In genomic region chr3:55454611-55455010, GRCh38 we compare ENCODE assay signal across 17 cellular contexts.
"Had no signal": no experiment of that assay in that cellular context is flagged by ENCODE, and none has a peak within 500 bp of the region (broad histone marks: within the 10 kb centered on the region; RNA-seq: fewer than 3 reads in every experiment).

No MANE protein-coding gene starts in this region.

- H3K79me2 ChIP-seq: hepatocyte had no signal

- H3K4me3 ChIP-seq: adrenal gland, gastroesophageal sphincter, hepatocyte, right lobe of liver, suprapubic skin, upper lobe of left lung had no signal

- H3K4me2 ChIP-seq: hepatocyte had no signal

- H3K9me3 ChIP-seq: adrenal gland, gastroesophageal sphincter, neutrophil, right lobe of liver, suprapubic skin, upper lobe of left lung had no signal

- H2AFZ ChIP-seq: hepatocyte had no signal

- H3K27me3 Mint-ChIP-seq: central memory CD8-positive, alpha-beta T cell had no signal

- H3K27ac ChIP-seq: adrenal gland, gastroesophageal sphincter, hepatocyte, neutrophil, right lobe of liver, suprapubic skin, upper lobe of left lung, WERI-Rb-1 had no signal

- H3K27me3 ChIP-seq: adrenal gland, gastroesophageal sphincter, hepatocyte, neutrophil, right lobe of liver, suprapubic skin, upper lobe of left lung had no signal

- H3K36me3 ChIP-seq: adrenal gland, gastroesophageal sphincter, neutrophil, right lobe of liver, suprapubic skin, upper lobe of left lung, WERI-Rb-1 had no signal

- H3K4me1 ChIP-seq: adrenal gland, gastroesophageal sphincter, right lobe of liver, suprapubic skin had no signal

- H3K4me1 Mint-ChIP-seq: central memory CD8-positive, alpha-beta T cell had no signal

- H3K4me3 Mint-ChIP-seq: central memory CD8-positive, alpha-beta T cell had no signal

- DNase-seq: activated CD4-positive, alpha-beta T cell treated with anti-CD3 and anti-CD28 coated beads for 4 hours; activated CD8-positive, alpha-beta memory T cell treated with anti-CD3 and anti-CD28 coated beads for 24 hours; activated naive CD4-positive, alpha-beta T cell treated with anti-CD3 and anti-CD28 coated beads, Interleukin-2, amount 50 U/mL, for 16 hours; adrenal gland; cortex of kidney; effector memory CD4-positive, alpha-beta T cell; kidney glomerular epithelial cell; right lobe of liver; stimulated activated naive CD4-positive, alpha-beta T cell treated with Interleukin-2 at 50 U/mL for 16 hours; T-helper 9 cell; upper lobe of left lung; WERI-Rb-1 had no signal
